ENCODE assay signal across 21 cellular contexts in genomic region chr11:110776091-110776490, GRCh38.
"Had no signal": no experiment of that assay in that cellular context is flagged by ENCODE, and none has a peak within 500 bp of the region (broad histone marks: within the 10 kb centered on the region; RNA-seq: fewer than 3 reads in every experiment).

No MANE protein-coding gene starts in this region.

- ATAC-seq: activated CD4-positive, alpha-beta T cell treated with anti-CD3 and anti-CD28 coated beads for 36 hours; activated T-cell treated with anti-CD3 and anti-CD28 coated beads, Interleukin-2, amount 50 U/mL, for 4 hours; gastrocnemius medialis; natural killer cell; stimulated activated naive B cell treated with anti-CD40 and anti-IgM and Interleukin-4, amounts not matched to agents 10 μg/mL and 1 μg/mL and 100 μg/mL, for 72 hours; WTC11 had no signal

- DNase-seq: activated CD4-positive, alpha-beta T cell treated with anti-CD3 and anti-CD28 coated beads for 36 hours; activated CD4-positive, alpha-beta T cell treated with anti-CD3 and anti-CD28 coated beads, Interleukin-2, amount 50 U/mL, for 48 hours; activated CD8-positive, alpha-beta memory T cell treated with anti-CD3 and anti-CD28 coated beads, Interleukin-2, amount 50 U/mL, for 48 hours; activated naive CD4-positive, alpha-beta T cell treated with Interleukin-2 at 50 U/mL for 16 hours; activated T-cell treated with anti-CD3 and anti-CD28 coated beads, Interleukin-2, amount 50 U/mL, for 4 hours; effector CD8-positive, alpha-beta T cell; gastrocnemius medialis; hippocampal formation; kidney glomerular epithelial cell; left lung; midbrain; natural killer cell; sigmoid colon; stimulated activated CD4-positive, alpha-beta T cell treated with anti-CD3 and anti-CD28 coated beads, Interleukin-15, amount 100 ng/mL, for 24 hours; stimulated activated CD8-positive, alpha-beta memory T cell treated with anti-CD3 and anti-CD28 coated beads, Interleukin-4, amount 100 ng/mL, for 48 hours; stimulated activated naive B cell treated with anti-CD40 and anti-IgM and Interleukin-4, amounts not matched to agents 10 μg/mL and 1 μg/mL and 100 μg/mL, for 72 hours; T-helper 9 cell had no signal

- H3K4me3 ChIP-seq: gastrocnemius medialis, left lung, sigmoid colon, smooth muscle cell, thoracic aorta, vagina had no signal
